ENCODE assay signal across 14 cellular contexts in genomic region chr4:37594095-37594494, GRCh38.
DNase-seq lines count a peak whose midpoint lies in the region; ATAC-seq and TF ChIP-seq lines count a peak whose summit lies in the region.
"Had no signal": no experiment of that assay in that cellular context is flagged by ENCODE, and none has a peak within 500 bp of the region (broad histone marks: within the 10 kb centered on the region; RNA-seq: fewer than 3 reads in every experiment).

No MANE protein-coding gene starts in this region.

- H3K9ac ChIP-seq in PC-3 (ENCODE audit: low read length), result no peak overlapping the region

- no peaks in the 10 kb centered on the region for H4K20me1 ChIP-seq in PC-3 (ENCODE audit: low read length)

- TF ChIP-seq CTCF in PC-3 (conservative IDR thresholded peaks at IDR 0.05; ENCODE audit: low read depth, low read length) (0 out of 2 replicates have a peak, but pooled peaks have one; percentile 14), epithelial cell of esophagus (IDR thresholded peaks at IDR 0.05; ENCODE audit: insufficient read depth, low read depth, low read length, missing control alignments) (peak; percentile 23), type B pancreatic cell (conservative IDR thresholded peaks at IDR 0.05) (no peak), heart left ventricle (IDR thresholded peaks at IDR 0.05) (no peak)
- TF ChIP-seq CTCF in CD4-positive, alpha-beta T cell (IDR thresholded peaks at IDR 0.05), result no peak

- WGBS in heart left ventricle, 4 donors, result 77 to 88% (median 84%) methylated on average over 3 of the region's 3 CpGs

- H3K79me2 ChIP-seq in PC-3 (ENCODE audit: low read length), result no peaks in the 10 kb centered on the region

- TF ChIP-seq POLR2A in heart left ventricle (IDR thresholded peaks at IDR 0.05), result no peak

- H3K36me3 ChIP-seq in PC-3 (ENCODE audit: low read depth, low read length) (no peaks in the 10 kb centered on the region), heart left ventricle (no peaks in the 10 kb centered on the region)

- H3K4me1 Mint-ChIP-seq in activated CD4-positive, alpha-beta T cell treated with anti-CD3 and anti-CD28 coated beads, Interleukin-2, amount 10 ng/mL, durations not matched to agents 24 days and 14 days, result peaks cover 4% of the 10 kb centered on the region
- H3K4me1 Mint-ChIP-seq in type B pancreatic cell (ENCODE audit: unreplicated experiment), result peaks cover 10% of the 10 kb centered on the region
- H3K4me1 Mint-ChIP-seq in CD4-positive, alpha-beta T cell (ENCODE audit: low read depth), result no peaks in the 10 kb centered on the region

- H3F3A ChIP-seq in PC-3 (ENCODE audit: low read length, unreplicated experiment), result no peaks in the 10 kb centered on the region

- H3K4me3 ChIP-seq in PC-3 (ENCODE audit: low read length) (no peak overlapping the region), epithelial cell of esophagus (ENCODE audit: low read length) (no peak overlapping the region), heart left ventricle (no peak overlapping the region)

- DNase-seq in activated CD4-positive, alpha-beta T cell treated with anti-CD3 and anti-CD28 coated beads, Interleukin-2, amount 10 ng/mL, durations not matched to agents 24 days and 14 days, result peak; percentile 48
- no peak for DNase-seq in activated CD4-positive, alpha-beta T cell treated with anti-CD3 and anti-CD28 coated beads, Interleukin-2, amount 50 U/mL, for 48 hours
- no peak for DNase-seq in PC-3
- DNase-seq in epithelial cell of esophagus (ENCODE audit: low read depth), result peak; percentile 22
- no peak for DNase-seq in type B pancreatic cell (ENCODE audit: extremely low spot score, unreplicated experiment)
- DNase-seq in CD4-positive, alpha-beta T cell, result no peak
- DNase-seq in heart left ventricle, result no peak
- DNase-seq: AML-193; CD4-positive, CD25-positive, alpha-beta regulatory T cell; NCI-H1436 treated with DMSO at 0.1 percent for 48 hours; NCI-H446; Right ventricle myocardium superior; T-helper 2 cell had no signal

- no peaks in the 10 kb centered on the region for H3K27me3 ChIP-seq in PC-3 (ENCODE audit: low read length)
- no peaks in the 10 kb centered on the region for H3K27me3 ChIP-seq in CD4-positive, alpha-beta T cell (ENCODE audit: control insufficient read depth, insufficient read depth, low read length)
- no peaks in the 10 kb centered on the region for H3K27me3 ChIP-seq in heart left ventricle

- BruUV-seq in PC-3 (replicated peaks; lab: Mats Ljungman, UMichigan), result no TSS peak

- H3K9me3 ChIP-seq in PC-3 (ENCODE audit: low read length), result no peaks in the 10 kb centered on the region
- H3K9me3 ChIP-seq in CD4-positive, alpha-beta T cell (ENCODE audit: control insufficient read depth, low read length), result no peaks in the 10 kb centered on the region
- no peaks in the 10 kb centered on the region for H3K9me3 ChIP-seq in heart left ventricle

- no peaks in the 10 kb centered on the region for H3K9me2 ChIP-seq in PC-3 (replicated peaks; ENCODE audit: low read length)

- H3K4me2 ChIP-seq in PC-3 (ENCODE audit: low read length), result no peak overlapping the region

- H3K27ac ChIP-seq in PC-3 (ENCODE audit: low read length) (no peak overlapping the region), heart left ventricle (no peak overlapping the region)
- no peak overlapping the region for H3K27ac ChIP-seq in CD4-positive, alpha-beta T cell (ENCODE audit: low read depth, low read length)

- ATAC-seq in PC-3 (no peak), GM19328 (IDR thresholded peaks at IDR 0.05; ENCODE audit: unreplicated experiment) (no peak), heart left ventricle (no peak)
- no peak for ATAC-seq in CD4-positive, alpha-beta T cell (ENCODE audit: poor library complexity)

- no peak overlapping the region for H3K4me3 Mint-ChIP-seq in activated CD4-positive, alpha-beta T cell treated with anti-CD3 and anti-CD28 coated beads, Interleukin-2, amount 10 ng/mL, durations not matched to agents 24 days and 14 days
- no peak overlapping the region for H3K4me3 Mint-ChIP-seq in type B pancreatic cell
- no peak overlapping the region for H3K4me3 Mint-ChIP-seq in CD4-positive, alpha-beta T cell
- H3K4me3 Mint-ChIP-seq: CD4-positive, CD25-positive, alpha-beta regulatory T cell had no signal

- H3K4me1 ChIP-seq in PC-3 (ENCODE audit: insufficient read depth, low read length) (no peaks in the 10 kb centered on the region), heart left ventricle (no peaks in the 10 kb centered on the region)

- no peak overlapping the region for H2AFZ ChIP-seq in PC-3 (ENCODE audit: low read length)

- no peaks in the 10 kb centered on the region for H3K9me3 Mint-ChIP-seq in activated CD4-positive, alpha-beta T cell treated with anti-CD3 and anti-CD28 coated beads, Interleukin-2, amount 10 ng/mL, durations not matched to agents 24 days and 14 days
- H3K9me3 Mint-ChIP-seq in type B pancreatic cell, result no peaks in the 10 kb centered on the region
- no peaks in the 10 kb centered on the region for H3K9me3 Mint-ChIP-seq in CD4-positive, alpha-beta T cell
- H3K9me3 Mint-ChIP-seq: CD4-positive, CD25-positive, alpha-beta regulatory T cell had no signal

- no peaks in the 10 kb centered on the region for H3K36me3 Mint-ChIP-seq in activated CD4-positive, alpha-beta T cell treated with anti-CD3 and anti-CD28 coated beads, Interleukin-2, amount 10 ng/mL, durations not matched to agents 24 days and 14 days (ENCODE audit: low read depth)
- H3K36me3 Mint-ChIP-seq in type B pancreatic cell, result peaks cover 9% of the 10 kb centered on the region
- H3K36me3 Mint-ChIP-seq in CD4-positive, alpha-beta T cell (ENCODE audit: low read depth), result no peaks in the 10 kb centered on the region

- H3K27ac Mint-ChIP-seq in activated CD4-positive, alpha-beta T cell treated with anti-CD3 and anti-CD28 coated beads, Interleukin-2, amount 10 ng/mL, durations not matched to agents 24 days and 14 days, result no peak overlapping the region
- peak overlapping the region; percentile 22 for H3K27ac Mint-ChIP-seq in type B pancreatic cell
- H3K27ac Mint-ChIP-seq in CD4-positive, alpha-beta T cell, result no peak overlapping the region
- H3K27ac Mint-ChIP-seq: CD4-positive, CD25-positive, alpha-beta regulatory T cell had no signal

- intact Hi-C loops in activated CD4-positive, alpha-beta T cell treated with anti-CD3 and anti-CD28 coated beads, Interleukin-2, amount 10 ng/mL, durations not matched to agents 24 days and 14 days (cut with micrococcal nuclease), result no loop called here
- intact Hi-C loops in PC-3 (cut with micrococcal nuclease) (no loop called here), heart left ventricle (cut with DNase I) (no loop called here)
- intact Hi-C loops in CD4-positive, alpha-beta T cell (cut with DNase I, micrococcal nuclease), result no loop called here

- POLR2A ChIA-PET in PC-3 (lab: Charles Lee; ENCODE audit: unreplicated experiment), result no interaction called here
- POLR2A ChIA-PET in CD4-positive, alpha-beta T cell (lab: Charles Lee), result no interaction called here

- CTCF ChIA-PET in PC-3 (lab: Charles Lee), result no interaction called here
- CTCF ChIA-PET in CD4-positive, alpha-beta T cell (lab: Charles Lee), result no interaction called here

- H3K27me3 Mint-ChIP-seq in activated CD4-positive, alpha-beta T cell treated with anti-CD3 and anti-CD28 coated beads, Interleukin-2, amount 10 ng/mL, durations not matched to agents 24 days and 14 days, result no peaks in the 10 kb centered on the region
- H3K27me3 Mint-ChIP-seq in type B pancreatic cell, result no peaks in the 10 kb centered on the region
- H3K27me3 Mint-ChIP-seq in CD4-positive, alpha-beta T cell, result no peaks in the 10 kb centered on the region
- H3K27me3 Mint-ChIP-seq: CD4-positive, CD25-positive, alpha-beta regulatory T cell had no signal

Comparison
In these comparisons a context has a peak if more than half of its experiments do, and no peak if none do; other contexts are left out.
1. DNase-seq: peak in activated CD4-positive, alpha-beta T cell treated with anti-CD3 and anti-CD28 coated beads, Interleukin-2, amount 10 ng/mL, durations not matched to agents 24 days and 14 days (single experiment) and epithelial cell of esophagus (single experiment); none in activated CD4-positive, alpha-beta T cell treated with anti-CD3 and anti-CD28 coated beads, Interleukin-2, amount 50 U/mL, for 48 hours (0 of 2), PC-3 (single experiment), type B pancreatic cell (single experiment), CD4-positive, alpha-beta T cell (0 of 10) and heart left ventricle (0 of 5).
2. CTCF ChIP-seq: peak in PC-3 (single experiment) and epithelial cell of esophagus (single experiment); none in type B pancreatic cell (single experiment), CD4-positive, alpha-beta T cell (single experiment) and heart left ventricle (0 of 12).